ENCODE assay signal across 17 cellular contexts in genomic region chr21:27134513-27134912, GRCh38.
A peak's percentile ranks its signal among the peaks of the same experiment; 100 is the strongest.
DNase-seq lines count a peak whose midpoint lies in the region; ATAC-seq and TF ChIP-seq lines count a peak whose summit lies in the region.
"Had no signal": no experiment of that assay in that cellular context is flagged by ENCODE, and none has a peak within 500 bp of the region (broad histone marks: within the 10 kb centered on the region; RNA-seq: fewer than 3 reads in every experiment).

No MANE protein-coding gene starts in this region.

- no peak overlapping the region for H3K27ac ChIP-seq in gastroesophageal sphincter
- H3K27ac ChIP-seq: epithelial cell of prostate, psoas muscle had no signal

- H3K4me1 ChIP-seq in gastroesophageal sphincter = no peaks in the 10 kb centered on the region
- H3K4me1 ChIP-seq: Caco-2, psoas muscle had no signal

- ATAC-seq in gastroesophageal sphincter = no peak
- ATAC-seq: GM23338, psoas muscle had no signal

- H3K27me3 ChIP-seq in gastroesophageal sphincter = no peaks in the 10 kb centered on the region

- no peak for TF ChIP-seq CTCF in gastroesophageal sphincter (IDR thresholded peaks at IDR 0.05)

- H3K4me3 ChIP-seq in gastroesophageal sphincter = no peak overlapping the region
- H3K4me3 ChIP-seq: GM23338, psoas muscle had no signal

- H3K36me3 ChIP-seq in gastroesophageal sphincter = no peaks in the 10 kb centered on the region

- TF ChIP-seq EP300 in gastroesophageal sphincter (IDR thresholded peaks at IDR 0.05) = no peak

- no peak for TF ChIP-seq POLR2A in gastroesophageal sphincter (IDR thresholded peaks at IDR 0.05)

- no peaks in the 10 kb centered on the region for H3K9me3 ChIP-seq in gastroesophageal sphincter
- H3K9me3 ChIP-seq: Caco-2, psoas muscle had no signal

- WGBS in gastroesophageal sphincter (ENCODE audit: low coverage in 1 of 2), 2 donors = 83 to 100% methylated on average over 1 of the region's 1 CpG

- DNase-seq in DMS53 (lab: John Stamatoyannopoulos, UW) (peak; percentile 72), NCI-H1694 (lab: John Stamatoyannopoulos, UW) (peak; percentile 89), SHP77 treated with DMSO at 0.1 percent for 48 hours (lab: John Stamatoyannopoulos, UW) (peak; percentile 47), fibroblast of peridontal ligament (ENCODE audit: extremely low read depth) (peak; percentile 38), NCI-H2196 treated with DMSO at 0.1 percent for 48 hours (lab: John Stamatoyannopoulos, UW; ENCODE audit: unreplicated experiment) (no peak), middle frontal gyrus (ENCODE audit: extremely low spot score, low spot score) (no peak), retina (no peak)
- DNase-seq: activated CD4-positive, alpha-beta T cell treated with anti-CD3 and anti-CD28 coated beads, Interleukin-2, amount 50 U/mL, for 1 hour; activated naive CD4-positive, alpha-beta T cell treated with anti-CD3 and anti-CD28 coated beads, Interleukin-2, amount 10 ng/mL, durations not matched to agents 7 days and 5 days; Caco-2; dermis blood vessel endothelial cell; GF-D8; kidney; psoas muscle had no signal

Comparison
In these comparisons a context has a peak if more than half of its experiments do, and no peak if none do; other contexts are left out.
1. DNase-seq: peak in DMS53 (single experiment), NCI-H1694 (single experiment), SHP77 treated with DMSO at 0.1 percent for 48 hours (single experiment) and fibroblast of peridontal ligament (single experiment); none in NCI-H2196 treated with DMSO at 0.1 percent for 48 hours (single experiment), middle frontal gyrus (single experiment) and retina (single experiment).